In genomic region chr1:150366416-150367296, GRCh38 we compare ENCODE assay signal across 8 cellular contexts. TPM values are rescaled to one million over a fixed set of nuclear protein-coding genes. Genes with fewer than 3 reads are reported as not detected.
A peak's percentile ranks its signal among the peaks of the same experiment; 100 is the strongest.
DNase-seq lines count a peak whose midpoint lies in the region; ATAC-seq and TF ChIP-seq lines count a peak whose summit lies in the region.

No MANE protein-coding gene starts in this region.

- peaks cover 31% of the 10 kb centered on the region for H3K36me3 Mint-ChIP-seq in activated CD4-positive, alpha-beta memory T cell treated with anti-CD3 and anti-CD28 coated beads, Interleukin-2, amount 10 ng/mL, durations not matched to agents 7 days and 5 days (ENCODE audit: low read depth)
- peaks cover 8 to 16% of the 10 kb centered on the region in 2 donors for H3K36me3 Mint-ChIP-seq in stimulated activated naive B cell treated with anti-CD40 and anti-IgM and Interleukin-4, amounts not matched to agents 10 μg/mL and 1 μg/mL and 100 μg/mL, for 72 hours

- peak overlapping the region in 5 of 10 donors; percentile 95 to 98 (median 97) for H3K27ac ChIP-seq in heart right ventricle
- H3K27ac ChIP-seq in iPS-18a (ENCODE audit: low read length) = no peak overlapping the region

- H3K4me1 ChIP-seq in heart right ventricle (peaks cover 3 to 52% (median 37%) of the 10 kb centered on the region in 9 donors), iPS-18a (ENCODE audit: control insufficient read depth, low read depth, low read length) (peaks cover 10% of the 10 kb centered on the region)

- no peaks in the 10 kb centered on the region for H3K27me3 Mint-ChIP-seq in activated CD4-positive, alpha-beta memory T cell treated with anti-CD3 and anti-CD28 coated beads, Interleukin-2, amount 10 ng/mL, durations not matched to agents 7 days and 5 days
- H3K27me3 Mint-ChIP-seq in stimulated activated naive B cell treated with anti-CD40 and anti-IgM and Interleukin-4, amounts not matched to agents 10 μg/mL and 1 μg/mL and 100 μg/mL, for 72 hours = no peaks in the 10 kb centered on the region

- no peak for TF ChIP-seq CTCF in heart right ventricle (IDR thresholded peaks at IDR 0.05)

- no peak for DNase-seq in heart right ventricle
- DNase-seq in left cardiac atrium = no peak
- DNase-seq in activated CD4-positive, alpha-beta memory T cell treated with anti-CD3 and anti-CD28 coated beads, Interleukin-2, amount 10 ng/mL, durations not matched to agents 7 days and 5 days = no peak
- no peak for DNase-seq in stimulated activated naive B cell treated with anti-CD40 and anti-IgM and Interleukin-4, amounts not matched to agents 10 μg/mL and 1 μg/mL and 100 μg/mL, for 72 hours
- DNase-seq in NCI-H748 treated with DMSO at 0.1 percent for 48 hours (lab: John Stamatoyannopoulos, UW) = no peak
- no peak for DNase-seq in hepatic stellate cell (ENCODE audit: low spot score)
- DNase-seq in NCI-H2107 treated with DMSO at 0.1 percent for 48 hours (lab: John Stamatoyannopoulos, UW; ENCODE audit: unreplicated experiment) = no peak

- CTCF ChIA-PET in activated CD4-positive, alpha-beta memory T cell treated with anti-CD3 and anti-CD28 coated beads, Interleukin-2, amount 10 ng/mL, durations not matched to agents 7 days and 5 days (lab: Charles Lee) = interaction anchor here (0.5 kb wide), 1 partner anchor 251 kb away, joined by 3 read pairs; no protein-coding TSS in a partner anchor

- peaks cover 34% of the 10 kb centered on the region for H3K4me1 Mint-ChIP-seq in activated CD4-positive, alpha-beta memory T cell treated with anti-CD3 and anti-CD28 coated beads, Interleukin-2, amount 10 ng/mL, durations not matched to agents 7 days and 5 days
- peaks cover 19 to 50% of the 10 kb centered on the region in 2 donors for H3K4me1 Mint-ChIP-seq in stimulated activated naive B cell treated with anti-CD40 and anti-IgM and Interleukin-4, amounts not matched to agents 10 μg/mL and 1 μg/mL and 100 μg/mL, for 72 hours

- intact Hi-C loops in heart right ventricle (cut with DNase I) = loop anchor here in 1 of 10 donors (10.0 kb wide), 1 partner anchor 68 kb away; no protein-coding TSS in a partner anchor
- intact Hi-C loops in left cardiac atrium (cut with DNase I) = no loop called here

- peak overlapping the region; percentile 99 for H3K9ac ChIP-seq in iPS-18a (ENCODE audit: low read length)

- POLR2A ChIA-PET in activated CD4-positive, alpha-beta memory T cell treated with anti-CD3 and anti-CD28 coated beads, Interleukin-2, amount 10 ng/mL, durations not matched to agents 7 days and 5 days (lab: Charles Lee) = interaction anchor here (0.5 to 4.6 kb wide), 6 partner anchors 8 to 607 kb away, joined by 3 to 50 read pairs (median 6); partner anchors contain the start of genes ANP32E and CERS2

- no peaks in the 10 kb centered on the region for H3K9me3 ChIP-seq in heart right ventricle
- H3K9me3 ChIP-seq in iPS-18a (ENCODE audit: control insufficient read depth, low read depth, low read length) = no peaks in the 10 kb centered on the region

- H3K27me3 ChIP-seq in heart right ventricle = no peaks in the 10 kb centered on the region
- no peaks in the 10 kb centered on the region for H3K27me3 ChIP-seq in iPS-18a (ENCODE audit: control insufficient read depth, insufficient read depth, low read length)

- ATAC-seq in heart right ventricle = no peak
- no peak for ATAC-seq in left cardiac atrium
- ATAC-seq in stimulated activated naive B cell treated with anti-CD40 and anti-IgM and Interleukin-4, amounts not matched to agents 10 μg/mL and 1 μg/mL and 100 μg/mL, for 72 hours (replicated peaks) = no peak

- H3K36me3 ChIP-seq in heart right ventricle (peaks cover 0 to 3% (median 0%) of the 10 kb centered on the region in 9 donors), iPS-18a (ENCODE audit: control insufficient read depth, low read depth, low read length) (no peaks in the 10 kb centered on the region)

- no peaks in the 10 kb centered on the region for H3K9me3 Mint-ChIP-seq in activated CD4-positive, alpha-beta memory T cell treated with anti-CD3 and anti-CD28 coated beads, Interleukin-2, amount 10 ng/mL, durations not matched to agents 7 days and 5 days
- no peaks in the 10 kb centered on the region for H3K9me3 Mint-ChIP-seq in stimulated activated naive B cell treated with anti-CD40 and anti-IgM and Interleukin-4, amounts not matched to agents 10 μg/mL and 1 μg/mL and 100 μg/mL, for 72 hours

- 17% methylated on average over 12 of the region's 12 CpGs for WGBS in heart right ventricle, 2 donors

- H3K4me3 Mint-ChIP-seq in activated CD4-positive, alpha-beta memory T cell treated with anti-CD3 and anti-CD28 coated beads, Interleukin-2, amount 10 ng/mL, durations not matched to agents 7 days and 5 days = peak overlapping the region; percentile 99
- H3K4me3 Mint-ChIP-seq in stimulated activated naive B cell treated with anti-CD40 and anti-IgM and Interleukin-4, amounts not matched to agents 10 μg/mL and 1 μg/mL and 100 μg/mL, for 72 hours = peak overlapping the region; percentile 93 to 95

- peak overlapping the region; percentile 99 for H3K27ac Mint-ChIP-seq in activated CD4-positive, alpha-beta memory T cell treated with anti-CD3 and anti-CD28 coated beads, Interleukin-2, amount 10 ng/mL, durations not matched to agents 7 days and 5 days
- peak overlapping the region; percentile 98 for H3K27ac Mint-ChIP-seq in stimulated activated naive B cell treated with anti-CD40 and anti-IgM and Interleukin-4, amounts not matched to agents 10 μg/mL and 1 μg/mL and 100 μg/mL, for 72 hours

- peak overlapping the region in 9 of 10 donors; percentile 59 to 94 (median 79) for H3K4me3 ChIP-seq in heart right ventricle
- H3K4me3 ChIP-seq in iPS-18a (ENCODE audit: low read length) = peak overlapping the region; percentile 82

RNA-seq across cellular contexts. Expression of gene RPRD2, which starts 2.7 kb away (rescaled TPM):
- 10 to 100 TPM; 21.9 to 34.5 (median 28.2) TPM for total RNA-seq in heart right ventricle
- polyA plus RNA-seq in heart right ventricle = 1 to 10 TPM; 4.0 to 7.4 TPM
- 10 to 100 TPM; 22.5 to 24.3 TPM for total RNA-seq in left cardiac atrium
- 10 to 100 TPM; 33.6 to 35.0 TPM for total RNA-seq in activated CD4-positive, alpha-beta memory T cell treated with anti-CD3 and anti-CD28 coated beads, Interleukin-2, amount 10 ng/mL, durations not matched to agents 7 days and 5 days

RNA-seq across cellular contexts. Expression of gene PRPF3, which starts 45.3 kb away (rescaled TPM):
- total RNA-seq in heart right ventricle (10 to 100 TPM; 17.8 to 25.5 (median 20.1) TPM), left cardiac atrium (10 to 100 TPM; 22.1 to 25.1 TPM)
- 10 to 100 TPM; 19.6 to 43.6 TPM for polyA plus RNA-seq in heart right ventricle
- total RNA-seq in activated CD4-positive, alpha-beta memory T cell treated with anti-CD3 and anti-CD28 coated beads, Interleukin-2, amount 10 ng/mL, durations not matched to agents 7 days and 5 days = 10 to 100 TPM; 60.3 to 64.7 TPM
